8 cellular contexts compared by ENCODE assay signal in the genomic region with DNA sequence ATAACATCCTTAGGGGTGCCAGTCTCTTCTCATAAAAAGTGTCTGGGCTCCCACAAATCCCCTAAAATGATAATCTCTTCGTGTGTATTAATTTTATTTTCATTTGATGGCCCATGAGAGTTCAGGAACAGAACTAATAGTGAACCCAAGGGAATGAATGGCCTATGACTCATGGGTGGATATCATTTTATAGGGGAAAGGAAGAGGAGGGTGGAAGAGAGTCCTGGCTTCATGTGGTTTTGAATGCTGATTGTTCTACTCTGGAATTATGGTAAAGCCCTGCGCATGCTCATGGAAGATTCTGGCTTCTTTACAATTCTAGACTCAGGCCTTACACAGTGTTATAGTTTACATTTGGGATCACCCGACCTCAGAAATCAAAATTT. TPM values are rescaled to one million over a fixed set of nuclear protein-coding genes. Genes with fewer than 3 reads are reported as not detected.
DNase-seq lines count a peak whose midpoint lies in the region; ATAC-seq and TF ChIP-seq lines count a peak whose summit lies in the region.

No MANE protein-coding gene starts in this region.

- no peaks in the 10 kb centered on the region for H3K36me3 ChIP-seq in right atrium auricular region

- CTCF ChIA-PET in activated CD8-positive, alpha-beta T cell treated with anti-CD3 and anti-CD28 coated beads for 36 hours (lab: Charles Lee) = interaction anchor here (0.9 to 2.3 kb wide), 7 partner anchors 9 to 54 kb away, joined by 3 to 9 read pairs (median 4); partner anchors contain the start of gene MAML2

- no peaks in the 10 kb centered on the region for H3K27me3 ChIP-seq in right atrium auricular region

- peak overlapping the region; percentile 82 for H3K27ac Mint-ChIP-seq in activated CD8-positive, alpha-beta T cell treated with anti-CD3 and anti-CD28 coated beads for 36 hours
- peak overlapping the region; percentile 0 for H3K27ac Mint-ChIP-seq in stimulated activated memory B cell treated with anti-CD40 and anti-IgM and Interleukin-4, amounts not matched to agents 10 μg/mL and 1 μg/mL and 100 μg/mL, for 72 hours

- H3K36me3 Mint-ChIP-seq in activated CD8-positive, alpha-beta T cell treated with anti-CD3 and anti-CD28 coated beads for 36 hours (ENCODE audit: low read depth) = peaks cover 10% of the 10 kb centered on the region
- peaks cover 6% of the 10 kb centered on the region for H3K36me3 Mint-ChIP-seq in stimulated activated memory B cell treated with anti-CD40 and anti-IgM and Interleukin-4, amounts not matched to agents 10 μg/mL and 1 μg/mL and 100 μg/mL, for 72 hours

- peak; percentile 9 for ATAC-seq in activated CD8-positive, alpha-beta T cell treated with anti-CD3 and anti-CD28 coated beads for 36 hours
- ATAC-seq in stimulated activated memory B cell treated with anti-CD40 and anti-IgM and Interleukin-4, amounts not matched to agents 10 μg/mL and 1 μg/mL and 100 μg/mL, for 72 hours = no peak
- ATAC-seq in GM21723 (IDR thresholded peaks at IDR 0.05; ENCODE audit: unreplicated experiment) (no peak), GM21528 (IDR thresholded peaks at IDR 0.05; ENCODE audit: low FRiP score, unreplicated experiment) (no peak)

- H3K27me3 Mint-ChIP-seq in activated CD8-positive, alpha-beta T cell treated with anti-CD3 and anti-CD28 coated beads for 36 hours = no peaks in the 10 kb centered on the region
- H3K27me3 Mint-ChIP-seq in stimulated activated memory B cell treated with anti-CD40 and anti-IgM and Interleukin-4, amounts not matched to agents 10 μg/mL and 1 μg/mL and 100 μg/mL, for 72 hours = no peaks in the 10 kb centered on the region

- intact Hi-C loops in activated CD8-positive, alpha-beta T cell treated with anti-CD3 and anti-CD28 coated beads for 36 hours (cut with micrococcal nuclease) = no loop called here

- peaks cover 0 to 78% of the 10 kb centered on the region in 2 donors for H3K4me1 ChIP-seq in right atrium auricular region

- H3K4me3 Mint-ChIP-seq in activated CD8-positive, alpha-beta T cell treated with anti-CD3 and anti-CD28 coated beads for 36 hours = peak overlapping the region; percentile 64
- H3K4me3 Mint-ChIP-seq in stimulated activated memory B cell treated with anti-CD40 and anti-IgM and Interleukin-4, amounts not matched to agents 10 μg/mL and 1 μg/mL and 100 μg/mL, for 72 hours = no peak overlapping the region

- H3K9me3 Mint-ChIP-seq in activated CD8-positive, alpha-beta T cell treated with anti-CD3 and anti-CD28 coated beads for 36 hours = no peaks in the 10 kb centered on the region
- H3K9me3 Mint-ChIP-seq in stimulated activated memory B cell treated with anti-CD40 and anti-IgM and Interleukin-4, amounts not matched to agents 10 μg/mL and 1 μg/mL and 100 μg/mL, for 72 hours = no peaks in the 10 kb centered on the region

- no peaks in the 10 kb centered on the region for H3K9me3 ChIP-seq in right atrium auricular region

- TF ChIP-seq CTCF in HFF-Myc (IDR thresholded peaks at IDR 0.05; ENCODE audit: low read depth, low read length, missing control alignments) (no peak), right atrium auricular region (IDR thresholded peaks at IDR 0.05) (no peak)
- TF ChIP-seq CTCF in activated CD8-positive, alpha-beta T cell treated with anti-CD3 and anti-CD28 coated beads for 36 hours (IDR thresholded peaks at IDR 0.05) = no peak

- peak; percentile 91 for DNase-seq in HFF-Myc (ENCODE audit: extremely low read depth, low read depth)
- no peak for DNase-seq in activated CD8-positive, alpha-beta T cell treated with anti-CD3 and anti-CD28 coated beads for 36 hours
- no peak for DNase-seq in right atrium auricular region (ENCODE audit: low spot score)
- no peak for DNase-seq in OCI-M2 (lab: John Stamatoyannopoulos, UW; ENCODE audit: unreplicated experiment)
- no peak for DNase-seq in KG1 (lab: John Stamatoyannopoulos, UW)

- H3K4me1 Mint-ChIP-seq in activated CD8-positive, alpha-beta T cell treated with anti-CD3 and anti-CD28 coated beads for 36 hours (ENCODE audit: low read depth) = peaks cover 84% of the 10 kb centered on the region
- peaks cover 50% of the 10 kb centered on the region for H3K4me1 Mint-ChIP-seq in stimulated activated memory B cell treated with anti-CD40 and anti-IgM and Interleukin-4, amounts not matched to agents 10 μg/mL and 1 μg/mL and 100 μg/mL, for 72 hours

- H3K27ac ChIP-seq in right atrium auricular region = peak overlapping the region; percentile 77 to 91

- POLR2A ChIA-PET in activated CD8-positive, alpha-beta T cell treated with anti-CD3 and anti-CD28 coated beads for 36 hours (lab: Charles Lee) = interaction anchor here (0.6 to 2.3 kb wide), 6 partner anchors 8 to 245 kb away, joined by 3 to 7 read pairs (median 4); partner anchors contain the start of gene MAML2

- H3K4me3 ChIP-seq in HFF-Myc (replicated peaks; ENCODE audit: low read depth, low read length) = peak overlapping the region; percentile 45
- peak overlapping the region; percentile 23 to 39 for H3K4me3 ChIP-seq in right atrium auricular region

RNA-seq across cellular contexts. Expression of gene MAML2, which starts 35.3 kb away (rescaled TPM):
- total RNA-seq in activated CD8-positive, alpha-beta T cell treated with anti-CD3 and anti-CD28 coated beads for 36 hours = 10 to 100 TPM; 11.8 to 12.5 TPM
- 10 to 100 TPM in 1 of 2 donors, 1 to 10 TPM in 1; 7.6 to 16.6 TPM for total RNA-seq in right atrium auricular region
